ENCODE assay signal across 9 cellular contexts in genomic region chrX:39158801-39159657, GRCh38.
DNase-seq lines count a peak whose midpoint lies in the region; ATAC-seq, FAIRE-seq and TF ChIP-seq lines count a peak whose summit lies in the region.
"Had no signal": no experiment of that assay in that cellular context is flagged by ENCODE, and none has a peak within 500 bp of the region (broad histone marks: within the 10 kb centered on the region; RNA-seq: fewer than 3 reads in every experiment).

No MANE protein-coding gene starts in this region.

- H3K4me1 ChIP-seq in BLaER1 treated with 17β-estradiol and CSF1 and Interleukin-3, amounts not matched to agents 10 nM and 100 nM, result peaks cover 0 to 46% (median 13%) of the 10 kb centered on the region in 10 experiments; a peak in 10 of 20 replicates
- H3K4me1 ChIP-seq in kidney (ENCODE audit: control insufficient read depth in 1 of 2, insufficient read depth in 1 of 2, low read depth in 1 of 2, low read length in 2 of 2), result peaks cover 0 to 3% of the 10 kb centered on the region in 2 donors

- ATAC-seq in HG02642 (IDR thresholded peaks at IDR 0.05; ENCODE audit: poor library complexity, unreplicated experiment), result peak; percentile 53

- peaks cover 3% of the 10 kb centered on the region for H3K27me3 Mint-ChIP-seq in endothelial cell (ENCODE audit: unreplicated experiment)
- H3K27me3 Mint-ChIP-seq in activated CD4-positive, alpha-beta T cell treated with anti-CD3 and anti-CD28 coated beads, Interleukin-2, amount 10 ng/mL, durations not matched to agents 24 days and 14 days, result peaks cover 2% of the 10 kb centered on the region

- H3K27me3 ChIP-seq in BLaER1 treated with 17β-estradiol and CSF1 and Interleukin-3, amounts not matched to agents 10 nM and 100 nM, result peaks cover 21 to 36% (median 32%) of the 10 kb centered on the region in 11 experiments

- no peak overlapping the region for H3K9ac ChIP-seq in BLaER1 treated with 17β-estradiol and CSF1 and Interleukin-3, amounts not matched to agents 10 nM and 100 nM
- no peak overlapping the region for H3K9ac ChIP-seq in kidney (ENCODE audit: low read length in 2 of 2)

- intact Hi-C loops in kidney (cut with DNase I), result no loop called here
- intact Hi-C loops in activated CD4-positive, alpha-beta T cell treated with anti-CD3 and anti-CD28 coated beads, Interleukin-2, amount 10 ng/mL, durations not matched to agents 24 days and 14 days (cut with micrococcal nuclease), result no loop called here

- H4K20me1 ChIP-seq in BLaER1 treated with 17β-estradiol and CSF1 and Interleukin-3, amounts not matched to agents 10 nM and 100 nM, result no peaks in the 10 kb centered on the region; a peak in 3 of 22 replicates

- H3K36me3 Mint-ChIP-seq in endothelial cell (ENCODE audit: low read depth, unreplicated experiment), result no peaks in the 10 kb centered on the region
- no peaks in the 10 kb centered on the region for H3K36me3 Mint-ChIP-seq in activated CD4-positive, alpha-beta T cell treated with anti-CD3 and anti-CD28 coated beads, Interleukin-2, amount 10 ng/mL, durations not matched to agents 24 days and 14 days (ENCODE audit: low read depth)

- TF ChIP-seq CTCF in endothelial cell (IDR thresholded peaks at IDR 0.05; ENCODE audit: unreplicated experiment) (no peak), kidney (IDR thresholded peaks at IDR 0.05; ENCODE audit: borderline replicate concordance, extremely low read depth, insufficient read depth) (no peak), GM20000 (IDR thresholded peaks at IDR 0.05; ENCODE audit: extremely low read depth, missing control alignments) (no peak)

- peak overlapping the region in 2 of 11 experiments; percentile 39 to 51; a peak in 2 of 22 replicates for H3K27ac ChIP-seq in BLaER1 treated with 17β-estradiol and CSF1 and Interleukin-3, amounts not matched to agents 10 nM and 100 nM
- no peak overlapping the region for H3K27ac ChIP-seq in kidney (ENCODE audit: low read depth in 2 of 2, low read length in 2 of 2)
- H3K27ac ChIP-seq: C4-2B had no signal

- H3K4me3 Mint-ChIP-seq in endothelial cell (ENCODE audit: unreplicated experiment), result no peak overlapping the region
- H3K4me3 Mint-ChIP-seq in activated CD4-positive, alpha-beta T cell treated with anti-CD3 and anti-CD28 coated beads, Interleukin-2, amount 10 ng/mL, durations not matched to agents 24 days and 14 days, result no peak overlapping the region

- H3K4me2 ChIP-seq in BLaER1 treated with 17β-estradiol and CSF1 and Interleukin-3, amounts not matched to agents 10 nM and 100 nM, result peak overlapping the region in 6 of 11 experiments; percentile 3 to 77 (median 60); a peak in 10 of 22 replicates

- H3K4me3 ChIP-seq in BLaER1 treated with 17β-estradiol and CSF1 and Interleukin-3, amounts not matched to agents 10 nM and 100 nM, result no peak overlapping the region
- H3K4me3 ChIP-seq in kidney (ENCODE audit: low read length in 2 of 2), result no peak overlapping the region

- H3K36me3 ChIP-seq in BLaER1 treated with 17β-estradiol and CSF1 and Interleukin-3, amounts not matched to agents 10 nM and 100 nM, result no peaks in the 10 kb centered on the region
- no peaks in the 10 kb centered on the region for H3K36me3 ChIP-seq in kidney (ENCODE audit: control insufficient read depth in 1 of 2, insufficient read depth in 2 of 2, low read length in 2 of 2)

- no peaks in the 10 kb centered on the region for H3K9me3 ChIP-seq in BLaER1 treated with 17β-estradiol and CSF1 and Interleukin-3, amounts not matched to agents 10 nM and 100 nM (replicated peaks in 1 of 11)
- no peaks in the 10 kb centered on the region for H3K9me3 ChIP-seq in kidney (ENCODE audit: control insufficient read depth in 1 of 2, low read length in 2 of 2)

- H3K4me1 Mint-ChIP-seq in endothelial cell (ENCODE audit: unreplicated experiment), result peaks cover 14% of the 10 kb centered on the region
- H3K4me1 Mint-ChIP-seq in activated CD4-positive, alpha-beta T cell treated with anti-CD3 and anti-CD28 coated beads, Interleukin-2, amount 10 ng/mL, durations not matched to agents 24 days and 14 days, result peaks cover 27% of the 10 kb centered on the region

- H3K9me3 Mint-ChIP-seq in endothelial cell (ENCODE audit: unreplicated experiment), result no peaks in the 10 kb centered on the region
- H3K9me3 Mint-ChIP-seq in activated CD4-positive, alpha-beta T cell treated with anti-CD3 and anti-CD28 coated beads, Interleukin-2, amount 10 ng/mL, durations not matched to agents 24 days and 14 days, result no peaks in the 10 kb centered on the region

- no peak for FAIRE-seq in kidney (lab: Jason Lieb, UNC)

- peak; percentile 30 for DNase-seq in NCI-H510A treated with DMSO at 0.1 percent for 48 hours (lab: John Stamatoyannopoulos, UW)
- no peak for DNase-seq in endothelial cell (ENCODE audit: low spot score)
- DNase-seq in kidney, result no peak
- no peak for DNase-seq in activated effector memory CD4-positive, alpha-beta T cell treated with Interleukin-2 at 50 U/mL for 16 hours
- no peak for DNase-seq in GM20000 (ENCODE audit: low spot score)
- DNase-seq in activated CD4-positive, alpha-beta T cell treated with anti-CD3 and anti-CD28 coated beads, Interleukin-2, amount 10 ng/mL, durations not matched to agents 24 days and 14 days, result no peak

- H3K27ac Mint-ChIP-seq in endothelial cell (ENCODE audit: unreplicated experiment), result peak overlapping the region; percentile 48
- no peak overlapping the region for H3K27ac Mint-ChIP-seq in activated CD4-positive, alpha-beta T cell treated with anti-CD3 and anti-CD28 coated beads, Interleukin-2, amount 10 ng/mL, durations not matched to agents 24 days and 14 days
